ENCODE assay signal across 11 cellular contexts in the genomic region with DNA sequence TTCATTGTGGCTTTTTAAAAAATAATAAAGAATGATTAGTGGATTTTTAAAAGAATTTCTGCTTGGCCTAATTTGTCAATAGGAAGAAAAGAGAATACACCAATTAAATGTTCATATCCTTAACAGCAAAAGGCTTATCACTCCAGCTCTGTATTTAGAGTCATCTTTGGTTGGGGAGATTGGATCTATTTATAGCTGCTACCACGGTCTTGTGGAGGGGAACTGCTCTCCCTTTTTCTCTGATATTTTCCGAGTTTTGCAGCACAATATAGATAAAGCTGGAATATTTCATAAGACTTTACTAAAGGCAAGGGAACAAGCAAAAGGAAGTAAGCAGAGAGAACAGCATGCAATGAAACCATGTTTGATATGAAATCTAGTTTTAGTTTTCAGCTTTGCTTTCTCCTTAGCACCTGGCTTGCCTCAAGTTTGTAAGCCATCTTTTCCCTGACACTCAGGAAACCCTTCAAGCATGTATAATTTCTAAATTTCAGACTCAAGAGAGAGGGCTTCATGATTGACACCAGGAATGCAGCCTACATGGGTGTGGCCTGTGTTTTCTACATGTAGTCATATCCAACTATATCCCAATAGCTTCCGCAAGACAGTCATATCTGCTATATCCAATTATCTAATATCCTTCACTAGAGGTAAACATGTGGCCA. TPM values are rescaled to one million over a fixed set of nuclear protein-coding genes. Genes with fewer than 3 reads are reported as not detected.
DNase-seq lines count a peak whose midpoint lies in the region; ATAC-seq lines count a peak whose summit lies in the region.
"Had no signal": no experiment of that assay in that cellular context is flagged by ENCODE, and none has a peak within 500 bp of the region (broad histone marks: within the 10 kb centered on the region; RNA-seq: fewer than 3 reads in every experiment).

No MANE protein-coding gene starts in this region.

- peak; percentile 57 for ATAC-seq in GM18907 (IDR thresholded peaks at IDR 0.05; ENCODE audit: unreplicated experiment)
- ATAC-seq in GM21619 (IDR thresholded peaks at IDR 0.05; ENCODE audit: unreplicated experiment), result peak; percentile 74
- ATAC-seq in HG03280 (IDR thresholded peaks at IDR 0.05; ENCODE audit: unreplicated experiment), result peak; percentile 81
- peak; percentile 68 to 73 for ATAC-seq in left cardiac atrium
- ATAC-seq: sciatic nerve had no signal

- DNase-seq in left cardiac atrium, result no peak
- no peak for DNase-seq in T-helper 9 cell
- no peak for DNase-seq in substantia nigra (lab: John Stamatoyannopoulos, UW)
- DNase-seq in NCI-H526 treated with DMSO at 0.1 percent for 48 hours (lab: John Stamatoyannopoulos, UW), result no peak
- DNase-seq: caudate nucleus, SJCRH30, transverse colon had no signal

- no peak overlapping the region for H3K27ac ChIP-seq in substantia nigra (ENCODE audit: low read depth, low read length, poor library complexity, severe bottlenecking)
- H3K27ac ChIP-seq: SJCRH30, transverse colon had no signal

- intact Hi-C loops in left cardiac atrium (cut with DNase I), result no loop called here

RNA-seq across cellular contexts. Expression of gene BRMS1L, which starts 35.2 kb away (rescaled TPM):
- 10 to 100 TPM in 1 of 2 donors, 1 to 10 TPM in 1; 9.7 to 15.3 TPM for total RNA-seq in left cardiac atrium

RNA-seq across cellular contexts. Expression of gene RALGAPA1, which starts 52.2 kb away (rescaled TPM):
- 10 to 100 TPM; 30.4 to 40.8 TPM for total RNA-seq in left cardiac atrium
